Comparison of ENCODE assay signal across 8 cellular contexts in genomic region chr1:3453891-3454810, GRCh38. TPM values are rescaled to one million over a fixed set of nuclear protein-coding genes. Genes with fewer than 3 reads are reported as not detected.
DNase-seq lines count a peak whose midpoint lies in the region; ATAC-seq and TF ChIP-seq lines count a peak whose summit lies in the region.

Gene ARHGEF16 (plus strand): TSS chr1:3454665. CDS start chr1:3463085, 8,420 bp downstream.

- H3K4me3 Mint-ChIP-seq in CD4-positive, alpha-beta memory T cell, result peak within 1 kb of the TSS; percentile 57 to 84 (median 70)
- H3K4me3 Mint-ChIP-seq in stimulated activated effector memory CD8-positive, alpha-beta T cell treated with anti-CD3 and anti-CD28 coated beads, Interleukin-12 subunit alpha, Interleukin-12 subunit beta, amount 100 ng/mL, for 72 hours, result peak within 1 kb of the TSS; percentile 56

- no peaks in the 10 kb centered on the region for H3K9me3 ChIP-seq in CD4-positive, alpha-beta memory T cell (ENCODE audit: control insufficient read depth in 1 of 2, low read length in 2 of 2)
- H3K9me3 ChIP-seq in HUES6 (ENCODE audit: control insufficient read depth, insufficient read depth, low read depth, low read length), result no peaks in the 10 kb centered on the region

- peaks cover 13% of the 10 kb centered on the region for H3K4me1 ChIP-seq in CD4-positive, alpha-beta memory T cell (ENCODE audit: insufficient read depth, low read length)
- peaks cover 27% of the 10 kb centered on the region for H3K4me1 ChIP-seq in HUES6 (ENCODE audit: control insufficient read depth, insufficient read depth, low read length)

- intact Hi-C loops in CD4-positive, alpha-beta memory T cell (cut with micrococcal nuclease), result loop anchor here (1.0 kb wide), 1 partner anchor 165 kb away; no protein-coding TSS in a partner anchor

- peak within 1 kb of the TSS in 1 of 2 donors; percentile 18 for H3K4me3 ChIP-seq in CD4-positive, alpha-beta memory T cell (ENCODE audit: low read length in 2 of 2)
- H3K4me3 ChIP-seq in HUES6 (ENCODE audit: low read depth, low read length), result peak within 1 kb of the TSS; percentile 64

- H3K27ac Mint-ChIP-seq in CD4-positive, alpha-beta memory T cell, result peak within 1 kb of the TSS in 1 of 7 donors; percentile 13
- no peak within 1 kb of the TSS for H3K27ac Mint-ChIP-seq in stimulated activated effector memory CD8-positive, alpha-beta T cell treated with anti-CD3 and anti-CD28 coated beads, Interleukin-12 subunit alpha, Interleukin-12 subunit beta, amount 100 ng/mL, for 72 hours

- POLR2A ChIA-PET in CD4-positive, alpha-beta memory T cell (lab: Charles Lee; ENCODE audit: partially characterized antibody), result interaction anchor here (1.1 to 1.7 kb wide), 3 partner anchors 76 to 170 kb away, joined by 3 to 5 read pairs (median 5); no protein-coding TSS in a partner anchor

- no peaks in the 10 kb centered on the region for H3K36me3 ChIP-seq in CD4-positive, alpha-beta memory T cell (ENCODE audit: insufficient read depth, low read length)
- H3K36me3 ChIP-seq in HUES6 (ENCODE audit: control insufficient read depth, insufficient read depth, low read length), result no peaks in the 10 kb centered on the region

- no peak within 1 kb of the TSS for H3K27ac ChIP-seq in CD4-positive, alpha-beta memory T cell (ENCODE audit: low read depth, low read length)
- peak within 1 kb of the TSS; percentile 91 for H3K27ac ChIP-seq in HUES6 (ENCODE audit: low read depth, low read length)

- peak within 1 kb of the TSS; percentile 74 for H3K9ac ChIP-seq in HUES6 (ENCODE audit: low read length)

- ATAC-seq in SK-N-SH treated with all-trans-retinoic acid at 6 μM for 48 hours, result peak; percentile 71
- peak; percentile 19 for ATAC-seq in stimulated activated effector memory CD8-positive, alpha-beta T cell treated with anti-CD3 and anti-CD28 coated beads, Interleukin-12 subunit alpha, Interleukin-12 subunit beta, amount 100 ng/mL, for 72 hours
- ATAC-seq in GM18868 (IDR thresholded peaks at IDR 0.05; ENCODE audit: unreplicated experiment), result no peak

- peaks cover 11% of the 10 kb centered on the region for H3K27me3 ChIP-seq in CD4-positive, alpha-beta memory T cell (ENCODE audit: insufficient read depth, low read length)
- no peaks in the 10 kb centered on the region for H3K27me3 ChIP-seq in HUES6 (ENCODE audit: control insufficient read depth, insufficient read depth, low read length)

- no peaks in the 10 kb centered on the region for H3K36me3 Mint-ChIP-seq in CD4-positive, alpha-beta memory T cell
- no peaks in the 10 kb centered on the region for H3K36me3 Mint-ChIP-seq in stimulated activated effector memory CD8-positive, alpha-beta T cell treated with anti-CD3 and anti-CD28 coated beads, Interleukin-12 subunit alpha, Interleukin-12 subunit beta, amount 100 ng/mL, for 72 hours

- CTCF ChIA-PET in CD4-positive, alpha-beta memory T cell (lab: Charles Lee; ENCODE audit: partially characterized antibody), result interaction anchor here (1.2 to 2.6 kb wide), 8 partner anchors 10 to 392 kb away, joined by 3 to 60 read pairs (median 5); no protein-coding TSS in a partner anchor

- peak in 4 of 5 donors; percentile 21 to 36 (median 24) for DNase-seq in CD4-positive, alpha-beta memory T cell
- DNase-seq in cerebellum (ENCODE audit: low spot score) (peak; percentile 69), kidney tubule cell (ENCODE audit: low spot score) (peak; percentile 87), amniotic stem cell (lab: John Stamatoyannopoulos, UW) (no peak)
- DNase-seq in stimulated activated effector memory CD8-positive, alpha-beta T cell treated with anti-CD3 and anti-CD28 coated beads, Interleukin-12 subunit alpha, Interleukin-12 subunit beta, amount 100 ng/mL, for 72 hours (ENCODE audit: low spot score in 2 of 2), result no peak

- H3K27me3 Mint-ChIP-seq in CD4-positive, alpha-beta memory T cell, result peaks cover 6 to 7% of the 10 kb centered on the region in 2 donors

- peaks cover 0 to 7% (median 2%) of the 10 kb centered on the region in 4 donors for H3K4me1 Mint-ChIP-seq in CD4-positive, alpha-beta memory T cell
- H3K4me1 Mint-ChIP-seq in stimulated activated effector memory CD8-positive, alpha-beta T cell treated with anti-CD3 and anti-CD28 coated beads, Interleukin-12 subunit alpha, Interleukin-12 subunit beta, amount 100 ng/mL, for 72 hours, result no peaks in the 10 kb centered on the region

- no peaks in the 10 kb centered on the region for H3K9me3 Mint-ChIP-seq in CD4-positive, alpha-beta memory T cell
- H3K9me3 Mint-ChIP-seq in stimulated activated effector memory CD8-positive, alpha-beta T cell treated with anti-CD3 and anti-CD28 coated beads, Interleukin-12 subunit alpha, Interleukin-12 subunit beta, amount 100 ng/mL, for 72 hours, result no peaks in the 10 kb centered on the region

TF ChIP-seq in SK-N-SH treated with all-trans-retinoic acid at 6 μM for 48 hours, 23 proteins besides CTCF, POLR2A, EP300 and RAD21:
- TF ChIP-seq ZFP30 (CRISPR knock-in tag; IDR thresholded peaks at IDR 0.05) (no peak), ZNF565 (CRISPR knock-in tag; conservative IDR thresholded peaks at IDR 0.05; ENCODE audit: low read depth) (no peak), CSDC2 (CRISPR knock-in tag; IDR thresholded peaks at IDR 0.05) (no peak), TSHZ2 (CRISPR knock-in tag; IDR thresholded peaks at IDR 0.05) (no peak), ZFP3 (CRISPR knock-in tag; IDR thresholded peaks at IDR 0.05) (no peak), TOX (CRISPR knock-in tag; IDR thresholded peaks at IDR 0.05; ENCODE audit: borderline replicate concordance) (no peak), POU6F1 (CRISPR knock-in tag; IDR thresholded peaks at IDR 0.05; ENCODE audit: borderline replicate concordance, low read depth) (no peak), RARB (CRISPR knock-in tag; IDR thresholded peaks at IDR 0.05) (no peak), ZC3H10 (CRISPR knock-in tag; IDR thresholded peaks at IDR 0.05) (no peak)

RNA-seq across cellular contexts. Expression of gene ARHGEF16, which starts in this region (rescaled TPM):
- total RNA-seq in CD4-positive, alpha-beta memory T cell, result under 1 TPM; 0.20 to 0.22 TPM
- polyA plus RNA-seq in CD4-positive, alpha-beta memory T cell, result under 1 TPM in 1 of 2 donors, not detected in 1; 0.16 TPM
- total RNA-seq in cerebellum, result 0.45 TPM

Comparison
In these comparisons a context has a peak if more than half of its experiments do, and no peak if none do; other contexts are left out.
1. Peak in DNase-seq in CD4-positive, alpha-beta memory T cell; RNA of the gene not detected or under 1 TPM.
2. Peak in DNase-seq in cerebellum; RNA of the gene not detected or under 1 TPM.